1 cellular context compared by ENCODE assay signal in the genomic region with DNA sequence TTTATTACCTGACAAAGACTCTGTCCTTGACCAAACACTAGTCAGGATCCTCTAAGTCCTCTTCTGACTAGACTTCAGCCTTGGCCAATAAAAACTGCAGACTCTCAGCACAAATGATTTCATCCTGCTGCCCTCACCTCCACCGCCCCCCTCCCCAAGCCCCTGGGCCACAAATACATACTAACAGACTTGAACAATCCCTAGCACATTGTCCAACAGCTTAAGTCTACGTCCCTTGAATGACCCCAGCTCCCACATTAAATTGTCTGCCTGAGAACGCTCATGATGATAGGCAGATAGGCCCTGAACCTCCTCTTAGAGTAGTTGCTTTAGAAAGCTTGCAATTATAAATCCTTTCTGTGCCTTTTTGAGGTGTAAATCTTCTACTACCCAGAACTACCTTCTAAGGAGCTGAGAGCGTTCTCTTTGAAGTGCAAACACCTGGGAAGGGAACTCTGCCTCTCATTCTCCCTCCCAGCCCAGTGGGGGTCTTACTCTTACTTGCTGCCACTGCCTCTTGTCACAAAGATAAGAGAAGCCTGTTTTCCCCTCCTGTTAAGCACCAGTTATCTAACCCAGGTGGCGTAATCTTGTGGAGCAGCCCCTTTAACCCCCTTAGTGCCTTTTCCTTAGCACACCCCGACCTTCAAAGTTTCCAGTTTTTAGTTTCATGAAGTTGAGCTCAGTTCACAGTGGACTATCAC.
TF ChIP-seq lines count a peak whose summit lies in the region.

No MANE protein-coding gene starts in this region.

TF ChIP-seq in H1, 55 proteins besides CTCF, POLR2A, EP300 and RAD21:
- TF ChIP-seq POU5F1 (IDR thresholded peaks at IDR 0.05; ENCODE audit: low read depth, low read length) (0 out of 2 replicates have a peak, but pooled peaks have one; percentile 31), TEAD4 (IDR thresholded peaks at IDR 0.05; ENCODE audit: low read depth, low read length) (0 out of 2 replicates have a peak, but pooled peaks have one; percentile 1), ASH2L (IDR thresholded peaks at IDR 0.05; ENCODE audit: low read length) (peak; percentile 32), NANOG (IDR thresholded peaks at IDR 0.05; ENCODE audit: insufficient read depth, low read depth, low read length, poor library complexity, severe bottlenecking) (peak; percentile 64), SP1 (IDR thresholded peaks at IDR 0.05; ENCODE audit: low read depth, low read length) (peak; percentile 42; the same call in 1 of the 2 replicates), SRF (IDR thresholded peaks at IDR 0.05; ENCODE audit: low read depth, low read length) (0 out of 2 replicates have a peak, but pooled peaks have one; percentile 16), RFX5 (IDR thresholded peaks at IDR 0.05; ENCODE audit: borderline replicate concordance, low read depth, low read length) (no peak), KDM4A (IDR thresholded peaks at IDR 0.05; ENCODE audit: low read depth, low read length, severe bottlenecking) (no peak), TCF12 (IDR thresholded peaks at IDR 0.05; ENCODE audit: low read depth, low read length) (peak; percentile 80), YY1 (IDR thresholded peaks at IDR 0.05; ENCODE audit: low read depth, low read length) (peak; percentile 32; the same call in 1 of the 2 replicates), HDAC2 (IDR thresholded peaks at IDR 0.05; ENCODE audit: borderline replicate concordance in 1 of 2, low read depth in 2 of 2, low read length in 2 of 2) (0 out of 4 replicates have a peak, but pooled peaks of 1 of the 2 experiments have one; percentile 76), CEBPB (IDR thresholded peaks at IDR 0.05; ENCODE audit: low read depth, low read length) (peak; percentile 73), RBBP5 (IDR thresholded peaks at IDR 0.05; ENCODE audit: borderline replicate concordance, low read depth, low read length) (no peak)
- TF ChIP-seq, protein P1, sequence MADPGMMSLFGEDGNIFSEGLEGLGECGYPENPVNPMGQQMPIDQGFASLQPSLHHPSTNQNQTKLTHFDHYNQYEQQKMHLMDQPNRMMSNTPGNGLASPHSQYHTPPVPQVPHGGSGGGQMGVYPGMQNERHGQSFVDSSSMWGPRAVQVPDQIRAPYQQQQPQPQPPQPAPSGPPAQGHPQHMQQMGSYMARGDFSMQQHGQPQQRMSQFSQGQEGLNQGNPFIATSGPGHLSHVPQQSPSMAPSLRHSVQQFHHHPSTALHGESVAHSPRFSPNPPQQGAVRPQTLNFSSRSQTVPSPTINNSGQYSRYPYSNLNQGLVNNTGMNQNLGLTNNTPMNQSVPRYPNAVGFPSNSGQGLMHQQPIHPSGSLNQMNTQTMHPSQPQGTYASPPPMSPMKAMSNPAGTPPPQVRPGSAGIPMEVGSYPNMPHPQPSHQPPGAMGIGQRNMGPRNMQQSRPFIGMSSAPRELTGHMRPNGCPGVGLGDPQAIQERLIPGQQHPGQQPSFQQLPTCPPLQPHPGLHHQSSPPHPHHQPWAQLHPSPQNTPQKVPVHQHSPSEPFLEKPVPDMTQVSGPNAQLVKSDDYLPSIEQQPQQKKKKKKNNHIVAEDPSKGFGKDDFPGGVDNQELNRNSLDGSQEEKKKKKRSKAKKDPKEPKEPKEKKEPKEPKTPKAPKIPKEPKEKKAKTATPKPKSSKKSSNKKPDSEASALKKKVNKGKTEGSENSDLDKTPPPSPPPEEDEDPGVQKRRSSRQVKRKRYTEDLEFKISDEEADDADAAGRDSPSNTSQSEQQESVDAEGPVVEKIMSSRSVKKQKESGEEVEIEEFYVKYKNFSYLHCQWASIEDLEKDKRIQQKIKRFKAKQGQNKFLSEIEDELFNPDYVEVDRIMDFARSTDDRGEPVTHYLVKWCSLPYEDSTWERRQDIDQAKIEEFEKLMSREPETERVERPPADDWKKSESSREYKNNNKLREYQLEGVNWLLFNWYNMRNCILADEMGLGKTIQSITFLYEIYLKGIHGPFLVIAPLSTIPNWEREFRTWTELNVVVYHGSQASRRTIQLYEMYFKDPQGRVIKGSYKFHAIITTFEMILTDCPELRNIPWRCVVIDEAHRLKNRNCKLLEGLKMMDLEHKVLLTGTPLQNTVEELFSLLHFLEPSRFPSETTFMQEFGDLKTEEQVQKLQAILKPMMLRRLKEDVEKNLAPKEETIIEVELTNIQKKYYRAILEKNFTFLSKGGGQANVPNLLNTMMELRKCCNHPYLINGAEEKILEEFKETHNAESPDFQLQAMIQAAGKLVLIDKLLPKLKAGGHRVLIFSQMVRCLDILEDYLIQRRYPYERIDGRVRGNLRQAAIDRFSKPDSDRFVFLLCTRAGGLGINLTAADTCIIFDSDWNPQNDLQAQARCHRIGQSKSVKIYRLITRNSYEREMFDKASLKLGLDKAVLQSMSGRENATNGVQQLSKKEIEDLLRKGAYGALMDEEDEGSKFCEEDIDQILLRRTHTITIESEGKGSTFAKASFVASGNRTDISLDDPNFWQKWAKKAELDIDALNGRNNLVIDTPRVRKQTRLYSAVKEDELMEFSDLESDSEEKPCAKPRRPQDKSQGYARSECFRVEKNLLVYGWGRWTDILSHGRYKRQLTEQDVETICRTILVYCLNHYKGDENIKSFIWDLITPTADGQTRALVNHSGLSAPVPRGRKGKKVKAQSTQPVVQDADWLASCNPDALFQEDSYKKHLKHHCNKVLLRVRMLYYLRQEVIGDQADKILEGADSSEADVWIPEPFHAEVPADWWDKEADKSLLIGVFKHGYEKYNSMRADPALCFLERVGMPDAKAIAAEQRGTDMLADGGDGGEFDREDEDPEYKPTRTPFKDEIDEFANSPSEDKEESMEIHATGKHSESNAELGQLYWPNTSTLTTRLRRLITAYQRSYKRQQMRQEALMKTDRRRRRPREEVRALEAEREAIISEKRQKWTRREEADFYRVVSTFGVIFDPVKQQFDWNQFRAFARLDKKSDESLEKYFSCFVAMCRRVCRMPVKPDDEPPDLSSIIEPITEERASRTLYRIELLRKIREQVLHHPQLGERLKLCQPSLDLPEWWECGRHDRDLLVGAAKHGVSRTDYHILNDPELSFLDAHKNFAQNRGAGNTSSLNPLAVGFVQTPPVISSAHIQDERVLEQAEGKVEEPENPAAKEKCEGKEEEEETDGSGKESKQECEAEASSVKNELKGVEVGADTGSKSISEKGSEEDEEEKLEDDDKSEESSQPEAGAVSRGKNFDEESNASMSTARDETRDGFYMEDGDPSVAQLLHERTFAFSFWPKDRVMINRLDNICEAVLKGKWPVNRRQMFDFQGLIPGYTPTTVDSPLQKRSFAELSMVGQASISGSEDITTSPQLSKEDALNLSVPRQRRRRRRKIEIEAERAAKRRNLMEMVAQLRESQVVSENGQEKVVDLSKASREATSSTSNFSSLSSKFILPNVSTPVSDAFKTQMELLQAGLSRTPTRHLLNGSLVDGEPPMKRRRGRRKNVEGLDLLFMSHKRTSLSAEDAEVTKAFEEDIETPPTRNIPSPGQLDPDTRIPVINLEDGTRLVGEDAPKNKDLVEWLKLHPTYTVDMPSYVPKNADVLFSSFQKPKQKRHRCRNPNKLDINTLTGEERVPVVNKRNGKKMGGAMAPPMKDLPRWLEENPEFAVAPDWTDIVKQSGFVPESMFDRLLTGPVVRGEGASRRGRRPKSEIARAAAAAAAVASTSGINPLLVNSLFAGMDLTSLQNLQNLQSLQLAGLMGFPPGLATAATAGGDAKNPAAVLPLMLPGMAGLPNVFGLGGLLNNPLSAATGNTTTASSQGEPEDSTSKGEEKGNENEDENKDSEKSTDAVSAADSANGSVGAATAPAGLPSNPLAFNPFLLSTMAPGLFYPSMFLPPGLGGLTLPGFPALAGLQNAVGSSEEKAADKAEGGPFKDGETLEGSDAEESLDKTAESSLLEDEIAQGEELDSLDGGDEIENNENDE (IDR thresholded peaks at IDR 0.05; ENCODE audit: insufficient replicate concordance, low read length), result peak; percentile 79
TF ChIP-seq in H1: peak in this region for 11.
